Comparison of ENCODE assay signal across 24 cellular contexts in the genomic region with DNA sequence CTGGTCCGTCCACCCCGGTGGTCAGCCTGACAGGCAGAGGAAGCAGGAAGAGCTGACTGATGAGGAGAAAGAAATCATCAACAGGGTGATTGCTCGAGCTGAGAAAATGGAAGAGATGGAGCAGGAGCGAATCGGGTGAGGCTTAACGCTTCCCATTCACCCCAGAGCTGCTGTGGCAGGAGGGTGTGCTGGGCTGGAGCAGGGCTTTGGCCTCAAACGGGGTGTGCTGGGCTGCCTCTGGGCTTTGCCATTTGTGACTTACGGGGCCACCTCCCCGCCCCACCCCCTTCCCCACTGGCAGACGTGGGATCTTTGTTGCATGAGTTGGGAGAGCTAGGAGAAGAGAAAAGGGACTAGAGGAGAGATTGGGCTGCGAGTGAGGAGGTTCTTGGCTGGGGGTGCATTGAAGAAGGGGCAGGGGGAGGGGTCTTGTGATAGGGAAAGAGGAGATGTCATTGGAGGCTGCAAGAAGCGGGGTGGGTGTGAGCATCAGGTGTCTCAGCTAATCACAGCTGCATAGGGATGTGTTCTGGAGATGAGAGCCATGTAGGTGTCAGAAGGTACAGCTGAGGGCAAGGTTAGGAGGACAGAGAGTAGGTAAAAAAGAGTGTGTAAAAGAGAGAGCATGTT. TPM values are rescaled to one million over a fixed set of nuclear protein-coding genes. Genes with fewer than 3 reads are reported as not detected.
DNase-seq lines count a peak whose midpoint lies in the region; ATAC-seq, FAIRE-seq and TF ChIP-seq lines count a peak whose summit lies in the region.
"Had no signal": no experiment of that assay in that cellular context is flagged by ENCODE, and none has a peak within 500 bp of the region (broad histone marks: within the 10 kb centered on the region; RNA-seq: fewer than 3 reads in every experiment).

No MANE protein-coding gene starts in this region.

- FAIRE-seq in H1 (lab: Jason Lieb, UNC), result peak; percentile 52
- FAIRE-seq: H54 had no signal

- no peak overlapping the region for H2BK120ac ChIP-seq in H1 (replicated peaks; ENCODE audit: low read depth, low read length)

- no peak overlapping the region for H3K9ac ChIP-seq in HUES48 (ENCODE audit: low read depth, low read length)
- peak overlapping the region in 2 of 4 experiments; percentile 28 to 32; a peak in 1 of 7 replicates for H3K9ac ChIP-seq in H1 (replicated peaks in 1 of 4; ENCODE audit: extremely low read depth in 1 of 4, low read depth in 3 of 4, low read length in 3 of 4)
- H3K9ac ChIP-seq: KMS-11 had no signal

- H3K9me3 ChIP-seq in HUES48 (ENCODE audit: control insufficient read depth, insufficient read depth, low read length), result no peaks in the 10 kb centered on the region
- no peaks in the 10 kb centered on the region for H3K9me3 ChIP-seq in H1 (ENCODE audit: insufficient read depth in 2 of 2, low read depth in 1 of 2, low read length in 1 of 2)

- peak overlapping the region; percentile 55 to 58; a peak in 3 of 4 replicates for H3K4me2 ChIP-seq in H1 (ENCODE audit: insufficient read depth in 1 of 2, low read depth in 2 of 2, low read length in 2 of 2)
- H3K4me2 ChIP-seq: KMS-11 had no signal

- H3K4me3 ChIP-seq in HUES48 (ENCODE audit: low read depth, low read length), result peak overlapping the region; percentile 6; the same call in 1 of the 2 replicates
- peak overlapping the region in 1 of 4 experiments; percentile 44; a peak in 2 of 8 replicates for H3K4me3 ChIP-seq in H1 (ENCODE audit: extremely low read depth in 1 of 4, insufficient read depth in 2 of 4, low read depth in 3 of 4, low read length in 4 of 4)

- TF ChIP-seq CTCF in H1 (IDR thresholded peaks at IDR 0.05; ENCODE audit: control extremely low read depth in 1 of 3, insufficient read depth in 1 of 3, low read depth in 1 of 3, low read length in 3 of 3) (no peak), type B pancreatic cell (conservative IDR thresholded peaks at IDR 0.05) (no peak)

- peak overlapping the region; percentile 19; the same call in 1 of the 2 replicates for H4K8ac ChIP-seq in H1 (ENCODE audit: extremely low read depth, insufficient read depth, low read length)

- H3K36me3 Mint-ChIP-seq in type B pancreatic cell, result no peaks in the 10 kb centered on the region
- H3K36me3 Mint-ChIP-seq: CD4-positive, CD25-positive, alpha-beta regulatory T cell had no signal

- H3K27ac Mint-ChIP-seq in type B pancreatic cell, result no peak overlapping the region
- H3K27ac Mint-ChIP-seq: CD4-positive, CD25-positive, alpha-beta regulatory T cell; HFFc6 had no signal

- POLR2A ChIA-PET in H1 (lab: Charles Lee; ENCODE audit: partially characterized antibody), result interaction anchor here (0.9 to 1.7 kb wide), 2 partner anchors 31 to 38 kb away, joined by 3 to 4 read pairs; no protein-coding TSS in a partner anchor

- no peaks in the 10 kb centered on the region; the same call in 1 of the 2 replicates for H3K23me2 ChIP-seq in H1 (ENCODE audit: low read depth, low read length)

- CTCF ChIA-PET in H1 (lab: Charles Lee; ENCODE audit: partially characterized antibody), result interaction anchor here (1.3 to 2.3 kb wide), 5 partner anchors 10 to 54 kb away, joined by 3 to 11 read pairs (median 4); no protein-coding TSS in a partner anchor

- H3K9me3 Mint-ChIP-seq in type B pancreatic cell, result no peaks in the 10 kb centered on the region

- no peak overlapping the region for H3K14ac ChIP-seq in H1 (ENCODE audit: insufficient read length)

- H3K27ac ChIP-seq in HUES48 (ENCODE audit: low read depth, low read length), result peak overlapping the region; percentile 23
- no peak overlapping the region for H3K27ac ChIP-seq in H1 (ENCODE audit: low read depth, low read length)
- H3K27ac ChIP-seq: KMS-11 had no signal

- H3K4me1 Mint-ChIP-seq in type B pancreatic cell (ENCODE audit: unreplicated experiment), result peaks cover 4% of the 10 kb centered on the region
- H3K4me1 Mint-ChIP-seq: CD4-positive, CD25-positive, alpha-beta regulatory T cell had no signal

- H3K23ac ChIP-seq in H1 (ENCODE audit: insufficient read length), result no peak overlapping the region

- no peak for TF ChIP-seq POLR2A in H1 (IDR thresholded peaks at IDR 0.05; ENCODE audit: control extremely low read depth in 1 of 2, low read depth in 2 of 2, low read length in 2 of 2)

- no peak overlapping the region for H3K4me3 Mint-ChIP-seq in type B pancreatic cell
- H3K4me3 Mint-ChIP-seq: CD4-positive, CD25-positive, alpha-beta regulatory T cell; HFFc6 had no signal

- 48% methylated on average over 10 of the region's 12 CpGs; no CpG with 5 or more reads in 1 of the 2 experiments for WGBS in H1 (ENCODE audit: extremely low coverage in 1 of 2, insufficient coverage in 1 of 2, insufficient read length in 1 of 2, insufficient replicate concordance in 2 of 2, low coverage in 1 of 2, low lambda C conversion rate in 2 of 2, missing lambda C conversion rate in 1 of 2), 2 experiments

- H3K18ac ChIP-seq in H1 (ENCODE audit: extremely low read depth, low read length), result peak overlapping the region; percentile 24; the same call in 1 of the 2 replicates

- peaks cover 84% of the 10 kb centered on the region for H3K27me3 Mint-ChIP-seq in type B pancreatic cell

- H3K27me3 ChIP-seq in HUES48 (ENCODE audit: control insufficient read depth, insufficient read depth, low read length) (no peaks in the 10 kb centered on the region), H1 (replicated peaks in 1 of 4; ENCODE audit: control insufficient read depth in 3 of 4, extremely low read depth in 1 of 4, insufficient read depth in 3 of 4, low read length in 3 of 4) (peaks cover 0 to 5% (median 0%) of the 10 kb centered on the region in 4 experiments; a peak in 3 of 7 replicates)
- H3K27me3 ChIP-seq: BE2C had no signal

- H2BK5ac ChIP-seq in H1 (ENCODE audit: low read depth, low read length), result no peak overlapping the region

- H3K79me2 ChIP-seq in H1 (ENCODE audit: control insufficient read depth in 1 of 2, insufficient read depth in 2 of 2, low read length in 2 of 2), result no peaks in the 10 kb centered on the region

- ATAC-seq in stimulated activated naive CD8-positive, alpha-beta T cell treated with anti-CD3 and anti-CD28 coated beads, Interleukin-15, Interleukin-2, amounts not matched to agents 100 U/mL and 50 U/mL, for 24 hours, result no peak
- ATAC-seq in SK-N-SH treated with all-trans-retinoic acid at 6 μM for 48 hours, result no peak
- ATAC-seq: Panc1 had no signal

- no peak overlapping the region for H2BK15ac ChIP-seq in H1 (ENCODE audit: low read length)

- no peak overlapping the region for H3K56ac ChIP-seq in H1 (replicated peaks; ENCODE audit: insufficient read length, low read depth, low read length)

- H3K4me1 ChIP-seq in HUES48 (ENCODE audit: control insufficient read depth, insufficient read depth, low read length) (peaks cover 13% of the 10 kb centered on the region), H1 (replicated peaks in 1 of 4; ENCODE audit: control insufficient read depth in 3 of 4, insufficient read depth in 4 of 4, low read length in 3 of 4) (peaks cover 2 to 14% (median 7%) of the 10 kb centered on the region in 4 experiments; a peak in 6 of 7 replicates)

- H3K36me3 ChIP-seq in HUES48 (ENCODE audit: control insufficient read depth, insufficient read depth, low read length), result no peaks in the 10 kb centered on the region
- no peaks in the 10 kb centered on the region for H3K36me3 ChIP-seq in H1 (ENCODE audit: control insufficient read depth in 2 of 4, insufficient read depth in 4 of 4, low read length in 3 of 4)

- no peak for TF ChIP-seq EP300 in H1 (IDR thresholded peaks at IDR 0.05; ENCODE audit: borderline replicate concordance in 1 of 2, low read depth in 2 of 2, low read length in 2 of 2)

- H2BK20ac ChIP-seq in H1 (ENCODE audit: low read length), result no peak overlapping the region

- TF ChIP-seq RAD21 in H1 (IDR thresholded peaks at IDR 0.05 in 1 of 2, conservative IDR thresholded peaks at IDR 0.05 in 1 of 2; ENCODE audit: low read depth in 2 of 2, low read length in 2 of 2), result no peak; a peak in 1 of 4 replicates

- 0 out of 2 replicates have a peak overlapping the region, but pooled peaks have one; percentile 11 for H2BK12ac ChIP-seq in H1 (ENCODE audit: low read depth, low read length)

- DNase-seq in H1 (ENCODE audit: low read depth in 1 of 2, low spot score in 2 of 2) (no peak), iPS-NIHi7 (ENCODE audit: extremely low spot score) (peak; percentile 35), type B pancreatic cell (ENCODE audit: extremely low spot score, unreplicated experiment) (peak; percentile 16)
- DNase-seq in stimulated activated naive CD8-positive, alpha-beta T cell treated with anti-CD3 and anti-CD28 coated beads, Interleukin-15, Interleukin-2, amounts not matched to agents 100 U/mL and 50 U/mL, for 24 hours, result no peak
- DNase-seq in stimulated activated CD4-positive, alpha-beta T cell treated with anti-CD3 and anti-CD28 coated beads, Interleukin-2, amount 100 ng/mL, for 24 hours, result no peak
- DNase-seq: BE2C; CD4-positive, CD25-positive, alpha-beta regulatory T cell; DMS79; HFFc6; IMR-90; NCI-H1105; NCI-H146; NCI-H2081; NCI-H2171; NCI-H345; NCI-H524 treated with DMSO at 0.1 percent for 48 hours; NCI-H82; SIG-M5 had no signal

- H3K79me1 ChIP-seq in H1 (ENCODE audit: low read depth, low read length), result no peaks in the 10 kb centered on the region

- H4K20me1 ChIP-seq in H1 (replicated peaks in 1 of 2; ENCODE audit: control insufficient read depth in 1 of 2, insufficient read depth in 2 of 2, low read length in 2 of 2), result no peaks in the 10 kb centered on the region

- no peak overlapping the region for H2AK5ac ChIP-seq in H1 (ENCODE audit: low read depth, low read length)

- no peak overlapping the region for H4K91ac ChIP-seq in H1 (replicated peaks; ENCODE audit: insufficient read length, low read length)

- no peak overlapping the region for H3K4ac ChIP-seq in H1 (replicated peaks; ENCODE audit: insufficient read length, low read depth, low read length)

- H2AFZ ChIP-seq in H1 (ENCODE audit: low read length), result 0 out of 2 replicates have a peak overlapping the region, but pooled peaks have one; percentile 56

- peak overlapping the region; percentile 61 for H4K5ac ChIP-seq in H1 (ENCODE audit: insufficient read length, low read depth, low read length)

RNA-seq across cellular contexts. Expression of gene RPH3A, which starts 56.3 kb away (rescaled TPM):
- not detected in 2 replicates for total RNA-seq in H1 (2021; fragmentation: NEBNext Ultra II Directional; extraction: Animal tissue kit (Norgen Biotek cat#: 25700))
- polyA plus RNA-seq in H1 (2011; rRNA removed), result 0.02 TPM in 1 of 2 replicates, not detected in the other
- 0.06 TPM for polyA plus RNA-seq in H1 (2011; cell fraction: cytosol; rRNA removed)
- 0.04 TPM for polyA plus RNA-seq in H1 (2011; cell fraction: nucleus; rRNA removed)
- polyA plus RNA-seq in H1 (2012, experiment 1 of 2), result 0.04 to 0.16 TPM (median 0.07 TPM) in 3 of 4 replicates, not detected in the other
- not detected for polyA plus RNA-seq in H1 (2012, experiment 2 of 2)
- 0.06 TPM for polyA plus RNA-seq in H1 (2013, experiment 1 of 2)
- 0.04 TPM for polyA plus RNA-seq in H1 (2013, experiment 2 of 2)
- not detected in 2 replicates for polyA minus RNA-seq in H1 (2011; rRNA and poly(A)+ RNA removed)
- polyA minus RNA-seq in H1 (2011; cell fraction: cytosol; rRNA and poly(A)+ RNA removed), result not detected
- polyA minus RNA-seq in H1 (2011; cell fraction: nucleus; rRNA and poly(A)+ RNA removed), result not detected
- total RNA-seq in type B pancreatic cell (ENCODE audit: low replicate concordance), result 0.26 and 0.29 TPM in 2 replicates
- total RNA-seq: CD4-positive, CD25-positive, alpha-beta regulatory T cell; HFFc6; HT1080; IMR-90 had no signal
- polyA plus RNA-seq: CD4-positive, CD25-positive, alpha-beta regulatory T cell; IMR-90 had no signal

RNA-seq across cellular contexts. Expression of gene OAS1, which starts 58.9 kb away (rescaled TPM):
- total RNA-seq in H1 (2021; fragmentation: NEBNext Ultra II Directional; extraction: Animal tissue kit (Norgen Biotek cat#: 25700)), result not detected in 2 replicates
- 0.13 and 0.23 TPM in 2 replicates for polyA plus RNA-seq in H1 (2011; rRNA removed)
- polyA plus RNA-seq in H1 (2011; cell fraction: cytosol; rRNA removed), result 0.10 TPM
- 0.06 TPM for polyA plus RNA-seq in H1 (2011; cell fraction: nucleus; rRNA removed)
- 0.26 to 0.72 TPM (median 0.36 TPM) in 3 of 4 replicates, not detected in the other for polyA plus RNA-seq in H1 (2012, experiment 1 of 2)
- polyA plus RNA-seq in H1 (2012, experiment 2 of 2), result 0.17 TPM
- not detected for polyA plus RNA-seq in H1 (2013, experiment 1 of 2)
- not detected for polyA plus RNA-seq in H1 (2013, experiment 2 of 2)
- polyA minus RNA-seq in H1 (2011; rRNA and poly(A)+ RNA removed), result not detected in 2 replicates
- not detected for polyA minus RNA-seq in H1 (2011; cell fraction: cytosol; rRNA and poly(A)+ RNA removed)
- polyA minus RNA-seq in H1 (2011; cell fraction: nucleus; rRNA and poly(A)+ RNA removed), result not detected
- total RNA-seq in type B pancreatic cell (ENCODE audit: low replicate concordance), result 19.1 and 34.4 TPM in 2 replicates
- total RNA-seq: HFFc6, IMR-90 had no signal
- polyA plus RNA-seq: IMR-90 had no signal

Comparison
In these comparisons a context has a peak if more than half of its experiments do, and no peak if none do; other contexts are left out.
1. DNase-seq: peak in iPS-NIHi7 (single experiment) and type B pancreatic cell (single experiment); none in H1 (0 of 2), stimulated activated naive CD8-positive, alpha-beta T cell treated with anti-CD3 and anti-CD28 coated beads, Interleukin-15, Interleukin-2, amounts not matched to agents 100 U/mL and 50 U/mL, for 24 hours (single experiment) and stimulated activated CD4-positive, alpha-beta T cell treated with anti-CD3 and anti-CD28 coated beads, Interleukin-2, amount 100 ng/mL, for 24 hours (0 of 2).
2. RNA of gene OAS1, which starts 58.9 kb away (total RNA-seq): 19.1 to 34.4 TPM in type B pancreatic cell; not detected in H1; every median in the first group is over 10 times any median in the second.